In genomic region chr9:93683331-93684134, GRCh38 we compare ENCODE assay signal across 17 cellular contexts.
A peak's percentile ranks its signal among the peaks of the same experiment; 100 is the strongest.
DNase-seq lines count a peak whose midpoint lies in the region; ATAC-seq, FAIRE-seq and TF ChIP-seq lines count a peak whose summit lies in the region.
"Had no signal": no experiment of that assay in that cellular context is flagged by ENCODE, and none has a peak within 500 bp of the region (broad histone marks: within the 10 kb centered on the region; RNA-seq: fewer than 3 reads in every experiment).

No MANE protein-coding gene starts in this region.

- no peaks in the 10 kb centered on the region; the same call in 1 of the 2 replicates for H3K36me3 ChIP-seq in RWPE2 (ENCODE audit: low read depth)
- no peaks in the 10 kb centered on the region for H3K36me3 ChIP-seq in kidney (ENCODE audit: control insufficient read depth in 1 of 2, insufficient read depth in 2 of 2, low read length in 2 of 2)
- H3K36me3 ChIP-seq: ovary had no signal

- peak; percentile 10 for DNase-seq in activated CD8-positive, alpha-beta memory T cell treated with anti-CD3 and anti-CD28 coated beads, Interleukin-2, amount 50 U/mL, for 4 hours
- DNase-seq in activated CD8-positive, alpha-beta memory T cell treated with anti-CD3 and anti-CD28 coated beads, Interleukin-2, amount 50 U/mL, for 48 hours: no peak
- DNase-seq in RWPE2 (ENCODE audit: low spot score): peak; percentile 33
- peak; percentile 39 for DNase-seq in kidney
- peak; percentile 17 for DNase-seq in stimulated activated CD8-positive, alpha-beta memory T cell treated with anti-CD3 and anti-CD28 coated beads, Interleukin-4, amount 100 ng/mL, for 48 hours
- no peak for DNase-seq in stimulated activated naive CD4-positive, alpha-beta T cell (lab: John Stamatoyannopoulos, UW)
- DNase-seq in COLO668 (lab: John Stamatoyannopoulos, UW; ENCODE audit: unreplicated experiment): no peak
- no peak for DNase-seq in H54 (ENCODE audit: insufficient read length, low spot score)
- DNase-seq: MV-4-11, NCI-H82 had no signal

- intact Hi-C loops in kidney (cut with DNase I): loop anchor here (10.0 kb wide), 1 partner anchor 281 kb away; no protein-coding TSS in a partner anchor

- H3K27me3 ChIP-seq in RWPE2 (ENCODE audit: insufficient read depth, poor library complexity, severe bottlenecking): no peaks in the 10 kb centered on the region
- H3K27me3 ChIP-seq: ascending aorta, ovary had no signal

- H3K4me1 ChIP-seq in RWPE2 (ENCODE audit: insufficient read depth, poor library complexity, severe bottlenecking): no peaks in the 10 kb centered on the region
- H3K4me1 ChIP-seq in kidney (ENCODE audit: control insufficient read depth in 1 of 2, insufficient read depth in 1 of 2, low read depth in 1 of 2, low read length in 2 of 2): no peaks in the 10 kb centered on the region
- H3K4me1 ChIP-seq: ascending aorta had no signal

- H3K9me3 ChIP-seq in RWPE2 (ENCODE audit: severe bottlenecking) (no peaks in the 10 kb centered on the region), kidney (ENCODE audit: control insufficient read depth in 1 of 2, low read length in 2 of 2) (peaks cover 0 to 3% of the 10 kb centered on the region in 2 donors)
- H3K9me3 ChIP-seq: mucosa of descending colon, ovary had no signal

- no peak overlapping the region for H3K4me3 ChIP-seq in RWPE2 (ENCODE audit: severe bottlenecking)
- no peak overlapping the region for H3K4me3 ChIP-seq in kidney (ENCODE audit: low read length in 2 of 2)
- H3K4me3 ChIP-seq: ascending aorta, mucosa of descending colon, ovary had no signal

- no peak overlapping the region for H3K27ac ChIP-seq in RWPE2 (ENCODE audit: poor library complexity, severe bottlenecking)
- no peak overlapping the region for H3K27ac ChIP-seq in kidney (ENCODE audit: low read depth in 2 of 2, low read length in 2 of 2)
- H3K27ac ChIP-seq: ascending aorta, ovary had no signal

- TF ChIP-seq CTCF in RWPE2 (IDR thresholded peaks at IDR 0.05; ENCODE audit: poor library complexity, severe bottlenecking) (no peak), kidney (IDR thresholded peaks at IDR 0.05; ENCODE audit: borderline replicate concordance, extremely low read depth, insufficient read depth) (no peak)

- H3K9ac ChIP-seq in kidney (ENCODE audit: low read length in 2 of 2): no peak overlapping the region

- FAIRE-seq in kidney (lab: Jason Lieb, UNC) (no peak), H54 (lab: Jason Lieb, UNC) (no peak)
- FAIRE-seq: colon, G401.6, islet of Langerhans had no signal

- ATAC-seq in RWPE2 (ENCODE audit: low read depth): no peak
- ATAC-seq: mucosa of descending colon, T-cell had no signal

- TF ChIP-seq POLR2A in H54 (IDR thresholded peaks at IDR 0.05; ENCODE audit: low read depth, low read length): no peak

Comparison
In these comparisons a context has a peak if more than half of its experiments do, and no peak if none do; other contexts are left out.
1. DNase-seq: peak in activated CD8-positive, alpha-beta memory T cell treated with anti-CD3 and anti-CD28 coated beads, Interleukin-2, amount 50 U/mL, for 4 hours (single experiment), RWPE2 (single experiment), kidney (single experiment) and stimulated activated CD8-positive, alpha-beta memory T cell treated with anti-CD3 and anti-CD28 coated beads, Interleukin-4, amount 100 ng/mL, for 48 hours (single experiment); none in activated CD8-positive, alpha-beta memory T cell treated with anti-CD3 and anti-CD28 coated beads, Interleukin-2, amount 50 U/mL, for 48 hours (single experiment), stimulated activated naive CD4-positive, alpha-beta T cell (0 of 6), COLO668 (single experiment) and H54 (single experiment).